In genomic region chr15:81106560-81106959, GRCh38 we compare ENCODE assay signal across 9 cellular contexts. TPM values are rescaled to one million over a fixed set of nuclear protein-coding genes. Genes with fewer than 3 reads are reported as not detected.
DNase-seq lines count a peak whose midpoint lies in the region; ATAC-seq and TF ChIP-seq lines count a peak whose summit lies in the region.
"Had no signal": no experiment of that assay in that cellular context is flagged by ENCODE, and none has a peak within 500 bp of the region (broad histone marks: within the 10 kb centered on the region; RNA-seq: fewer than 3 reads in every experiment).

No MANE protein-coding gene starts in this region.

- H3K27ac ChIP-seq in Karpas-422 (ENCODE audit: low read length) (no peak overlapping the region), right atrium auricular region (no peak overlapping the region), gastrocnemius medialis (no peak overlapping the region)
- H3K27ac ChIP-seq: BLaER1 had no signal

- H3K9me3 ChIP-seq in Karpas-422 (ENCODE audit: low read length) (no peaks in the 10 kb centered on the region), right atrium auricular region (no peaks in the 10 kb centered on the region), gastrocnemius medialis (no peaks in the 10 kb centered on the region)
- H3K9me3 ChIP-seq: BLaER1 had no signal

- intact Hi-C loops in gastrocnemius medialis (cut with DNase I; ENCODE audit: low total_unique reads): loop anchor here (1.0 to 5.0 kb wide), 3 partner anchors 46 to 160 kb away; no protein-coding TSS in a partner anchor

- DNase-seq in DMS79 treated with DMSO at 0.1 percent for 48 hours (lab: John Stamatoyannopoulos, UW) (peak; percentile 6), DMS79 (lab: John Stamatoyannopoulos, UW) (no peak), Karpas-422 (peak; percentile 77), RPMI8226 (peak; percentile 73), amniotic epithelial cell (ENCODE audit: low read depth) (peak; percentile 80), right atrium auricular region (ENCODE audit: low spot score) (peak; percentile 80), gastrocnemius medialis (peak in 1 of 2 donors; percentile 20)
- no peak for DNase-seq in NK-92 treated with Interleukin-12 subunit alpha and Interleukin-12 subunit beta, amount 100 ng/mL, for 24 hours (lab: John Stamatoyannopoulos, UW)

- H3K4me3 ChIP-seq in Karpas-422 (ENCODE audit: low read length): no peak overlapping the region
- no peak overlapping the region for H3K4me3 ChIP-seq in right atrium auricular region
- no peak overlapping the region for H3K4me3 ChIP-seq in gastrocnemius medialis
- H3K4me3 ChIP-seq: BLaER1 had no signal

- H3K4me1 ChIP-seq in Karpas-422 (ENCODE audit: low read length) (no peaks in the 10 kb centered on the region), right atrium auricular region (peaks cover 0 to 4% of the 10 kb centered on the region in 2 donors), gastrocnemius medialis (no peaks in the 10 kb centered on the region)
- H3K4me1 ChIP-seq: BLaER1 had no signal

- TF ChIP-seq CTCF in right atrium auricular region (IDR thresholded peaks at IDR 0.05) (peak; percentile 49 to 81), gastrocnemius medialis (IDR thresholded peaks at IDR 0.05 in 4 of 5, conservative IDR thresholded peaks at IDR 0.05 in 1 of 5) (peak; percentile 49 to 74 (median 71))

- TF ChIP-seq POLR2A in gastrocnemius medialis (IDR thresholded peaks at IDR 0.05): no peak

- no peaks in the 10 kb centered on the region for H4K20me1 ChIP-seq in Karpas-422 (ENCODE audit: insufficient read depth, low read depth, low read length)
- H4K20me1 ChIP-seq: BLaER1 had no signal

- peak; percentile 78 to 79 for ATAC-seq in gastrocnemius medialis

- no peak overlapping the region for H3K4me2 ChIP-seq in Karpas-422 (ENCODE audit: low read depth, low read length, poor library complexity, severe bottlenecking)
- H3K4me2 ChIP-seq: BLaER1 had no signal

- no peaks in the 10 kb centered on the region for H3K27me3 ChIP-seq in Karpas-422 (ENCODE audit: low read length)
- H3K27me3 ChIP-seq in right atrium auricular region: no peaks in the 10 kb centered on the region
- H3K27me3 ChIP-seq in gastrocnemius medialis: no peaks in the 10 kb centered on the region
- H3K27me3 ChIP-seq: BLaER1 had no signal

- no peaks in the 10 kb centered on the region for H3K9me2 ChIP-seq in Karpas-422 (replicated peaks; ENCODE audit: insufficient read depth, low read length)

- H3K36me3 ChIP-seq in Karpas-422 (ENCODE audit: insufficient read depth, low read length) (no peaks in the 10 kb centered on the region), right atrium auricular region (no peaks in the 10 kb centered on the region), gastrocnemius medialis (no peaks in the 10 kb centered on the region)
- H3K36me3 ChIP-seq: BLaER1 had no signal

- no peak overlapping the region for H2AFZ ChIP-seq in Karpas-422 (ENCODE audit: low read length)

- no peaks in the 10 kb centered on the region for H3K79me2 ChIP-seq in Karpas-422 (ENCODE audit: low read length)

- in situ Hi-C loops in gastrocnemius medialis (cut with MboI; ENCODE audit: low sequenced_read_pairs in 4 of 4): loop anchor here (5.0 to 10.0 kb wide), 2 partner anchors 112 to 161 kb away; no protein-coding TSS in a partner anchor

- H3K9ac ChIP-seq in Karpas-422 (ENCODE audit: low read length): no peak overlapping the region
- H3K9ac ChIP-seq: BLaER1 had no signal

RNA-seq across cellular contexts. Expression of gene CFAP161, which starts 27.5 kb away (rescaled TPM):
- total RNA-seq in Karpas-422 (2014; rRNA removed; shearing (Covaris generic); ENCODE audit: low replicate concordance): 0.11 TPM in 1 of 2 replicates, not detected in the other
- 1 to 10 TPM in 1 of 2 donors, not detected in 1; 6.2 TPM for total RNA-seq in right atrium auricular region
- total RNA-seq in gastrocnemius medialis: not detected

Comparison
In these comparisons a context has a peak if more than half of its experiments do, and no peak if none do; other contexts are left out.
1. DNase-seq: peak in DMS79 treated with DMSO at 0.1 percent for 48 hours (single experiment), Karpas-422 (single experiment), RPMI8226 (single experiment), amniotic epithelial cell (single experiment) and right atrium auricular region (single experiment); none in DMS79 (single experiment) and NK-92 treated with Interleukin-12 subunit alpha and Interleukin-12 subunit beta, amount 100 ng/mL, for 24 hours (single experiment).